In the genomic region with DNA sequence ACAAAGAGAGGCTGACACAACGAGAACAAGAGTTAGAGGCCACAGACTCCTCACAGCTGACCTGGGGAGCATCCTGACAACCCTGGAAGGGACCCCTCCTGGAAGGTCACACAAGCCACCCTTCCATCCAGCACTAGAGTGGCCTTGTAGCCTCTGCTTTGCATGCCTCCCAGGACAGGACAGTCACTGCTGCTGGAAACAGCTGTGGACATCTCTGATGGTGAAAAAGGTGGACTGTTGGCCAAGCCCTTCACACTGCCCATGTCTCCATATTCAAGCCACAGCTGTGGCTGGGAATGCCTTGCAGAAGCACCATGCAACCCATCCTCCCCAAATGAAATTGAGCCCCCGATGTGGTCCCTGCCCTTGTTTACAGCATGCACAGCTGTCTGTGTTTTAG, we compare ENCODE assay signal across 11 cellular contexts.
"Had no signal": no experiment of that assay in that cellular context is flagged by ENCODE, and none has a peak within 500 bp of the region (broad histone marks: within the 10 kb centered on the region; RNA-seq: fewer than 3 reads in every experiment).

No MANE protein-coding gene starts in this region.

- H3K9ac ChIP-seq: GM23248 had no signal

- H3K9me3 Mint-ChIP-seq: HFFc6 had no signal

- H3K4me3 ChIP-seq: GM23248, GM23338, HAP-1 had no signal

- H3K4me1 ChIP-seq: HAP-1 had no signal

- FAIRE-seq: H1, H54 had no signal

- H3K4me2 ChIP-seq: GM23338 had no signal

- H3K27ac Mint-ChIP-seq: GM23338, H9, HFFc6 had no signal

- H2AFZ ChIP-seq: GM23248, GM23338 had no signal

- H3K4me3 Mint-ChIP-seq: GM23338, H9, HFFc6 had no signal

- H3K27ac ChIP-seq: GM23248 had no signal

- H3K36me3 ChIP-seq: HAP-1 had no signal

- H3K4me1 Mint-ChIP-seq: GM23338, H9 had no signal

- H3K9me3 ChIP-seq: HAP-1 had no signal

- DNase-seq: GM23248, GOT3, H7, H9, HCEC 1CT, HFFc6 had no signal

- ATAC-seq: GM23338, HCT116 had no signal
